In genomic region chr10:103451091-103451801, GRCh38 we compare ENCODE assay signal across 8 cellular contexts. TPM values are rescaled to one million over a fixed set of nuclear protein-coding genes. Genes with fewer than 3 reads are reported as not detected.
DNase-seq lines count a peak whose midpoint lies in the region; ATAC-seq and TF ChIP-seq lines count a peak whose summit lies in the region.

No MANE protein-coding gene starts in this region.

- no peaks in the 10 kb centered on the region for H3K27me3 Mint-ChIP-seq in effector memory CD8-positive, alpha-beta T cell
- no peaks in the 10 kb centered on the region for H3K27me3 Mint-ChIP-seq in type B pancreatic cell

- H3K27ac Mint-ChIP-seq in effector memory CD8-positive, alpha-beta T cell, result peak overlapping the region; percentile 90 to 91
- H3K27ac Mint-ChIP-seq in type B pancreatic cell, result peak overlapping the region; percentile 29

- no peaks in the 10 kb centered on the region for H3K9me3 ChIP-seq in HUES6 (ENCODE audit: control insufficient read depth, insufficient read depth, low read depth, low read length)

- H3K36me3 ChIP-seq in HUES6 (ENCODE audit: control insufficient read depth, insufficient read depth, low read length), result peaks cover 32% of the 10 kb centered on the region

- peak; percentile 13 for DNase-seq in COLO668 (lab: John Stamatoyannopoulos, UW; ENCODE audit: unreplicated experiment)
- peak; percentile 43 for DNase-seq in activated CD4-positive, alpha-beta T cell treated with anti-CD3 and anti-CD28 coated beads, Interleukin-2, amount 50 U/mL, for 1 hour
- peak; percentile 35 to 43 (median 38) for DNase-seq in effector memory CD8-positive, alpha-beta T cell
- peak; percentile 72 for DNase-seq in myocyte (ENCODE audit: low read depth)
- no peak for DNase-seq in type B pancreatic cell (ENCODE audit: extremely low spot score, unreplicated experiment)
- DNase-seq in NK-92 (lab: John Stamatoyannopoulos, UW; ENCODE audit: unreplicated experiment), result no peak
- DNase-seq in middle frontal gyrus (ENCODE audit: extremely low spot score, low spot score), result no peak

- H3K4me3 Mint-ChIP-seq in effector memory CD8-positive, alpha-beta T cell, result peak overlapping the region; percentile 95 to 96
- H3K4me3 Mint-ChIP-seq in type B pancreatic cell, result peak overlapping the region; percentile 81

- peaks cover 52 to 61% of the 10 kb centered on the region in 2 donors for H3K4me1 Mint-ChIP-seq in effector memory CD8-positive, alpha-beta T cell (ENCODE audit: low read depth in 2 of 2)
- H3K4me1 Mint-ChIP-seq in type B pancreatic cell (ENCODE audit: unreplicated experiment), result no peaks in the 10 kb centered on the region

- H3K27me3 ChIP-seq in HUES6 (ENCODE audit: control insufficient read depth, insufficient read depth, low read length), result no peaks in the 10 kb centered on the region

- peaks cover 24% of the 10 kb centered on the region; the same call in 1 of the 2 replicates for H3K4me1 ChIP-seq in HUES6 (ENCODE audit: control insufficient read depth, insufficient read depth, low read length)

- peak; percentile 79 for ATAC-seq in effector memory CD8-positive, alpha-beta T cell (replicated peaks)

- H3K4me3 ChIP-seq in HUES6 (ENCODE audit: low read depth, low read length), result peak overlapping the region; percentile 50

- no peaks in the 10 kb centered on the region for H3K9me3 Mint-ChIP-seq in effector memory CD8-positive, alpha-beta T cell
- no peaks in the 10 kb centered on the region for H3K9me3 Mint-ChIP-seq in type B pancreatic cell

- no peak for TF ChIP-seq CTCF in type B pancreatic cell (conservative IDR thresholded peaks at IDR 0.05)

- peak overlapping the region; percentile 59 for H3K9ac ChIP-seq in HUES6 (ENCODE audit: low read length)

- no peak overlapping the region for H3K27ac ChIP-seq in HUES6 (ENCODE audit: low read depth, low read length)

- peaks cover 44% of the 10 kb centered on the region for H3K36me3 Mint-ChIP-seq in effector memory CD8-positive, alpha-beta T cell (ENCODE audit: insufficient read depth)
- H3K36me3 Mint-ChIP-seq in type B pancreatic cell, result peaks cover 11% of the 10 kb centered on the region

RNA-seq across cellular contexts. Expression of gene CALHM2, which starts 0.9 kb away (rescaled TPM):
- total RNA-seq in myocyte, result 19.8 and 24.8 TPM in 2 replicates
- 38.1 TPM for polyA plus RNA-seq in myocyte (2012)
- total RNA-seq in type B pancreatic cell (ENCODE audit: low replicate concordance), result 3.5 and 27.8 TPM in 2 replicates

RNA-seq across cellular contexts. Expression of gene CALHM1, which starts 7.5 kb away (rescaled TPM):
- total RNA-seq in myocyte, result 0.31 TPM in 1 of 2 replicates, not detected in the other
- polyA plus RNA-seq in myocyte (2012), result 0.15 TPM
- 0.17 TPM in 1 of 2 replicates, not detected in the other for total RNA-seq in type B pancreatic cell (ENCODE audit: low replicate concordance)

RNA-seq across cellular contexts. Expression of gene CALHM3, which starts 27.8 kb away (rescaled TPM):
- total RNA-seq in myocyte, result not detected in 2 replicates
- 0.08 TPM for polyA plus RNA-seq in myocyte (2012)
- total RNA-seq in type B pancreatic cell (ENCODE audit: low replicate concordance), result 3.3 and 20.3 TPM in 2 replicates

RNA-seq across cellular contexts. Expression of gene NEURL1, which starts 42.3 kb away (rescaled TPM):
- total RNA-seq in myocyte (10.6 and 12.1 TPM in 2 replicates), type B pancreatic cell (ENCODE audit: low replicate concordance) (38.3 and 102 TPM in 2 replicates)
- polyA plus RNA-seq in myocyte (2012), result 5.4 TPM

RNA-seq across cellular contexts. Expression of gene PDCD11, which starts 54.8 kb away (rescaled TPM):
- 30.6 and 32.3 TPM in 2 replicates for total RNA-seq in myocyte
- polyA plus RNA-seq in myocyte (2012), result 19.8 TPM
- total RNA-seq in type B pancreatic cell (ENCODE audit: low replicate concordance), result 46.3 and 53.2 TPM in 2 replicates

Comparison
In these comparisons a context has a peak if more than half of its experiments do, and no peak if none do; other contexts are left out.
1. DNase-seq: peak in COLO668 (single experiment), activated CD4-positive, alpha-beta T cell treated with anti-CD3 and anti-CD28 coated beads, Interleukin-2, amount 50 U/mL, for 1 hour (single experiment), effector memory CD8-positive, alpha-beta T cell (3 of 3) and myocyte (single experiment); none in type B pancreatic cell (single experiment), NK-92 (single experiment) and middle frontal gyrus (single experiment).